ENCODE assay signal across 1 cellular context in genomic region chr2:55482186-55482945, GRCh38.
TF ChIP-seq lines count a peak whose summit lies in the region.

No MANE protein-coding gene starts in this region.

TF ChIP-seq in K562, 482 proteins besides CTCF, POLR2A, EP300 and RAD21 (continued from another document and continues in another):
- TF ChIP-seq ZBTB2 (IDR thresholded peaks at IDR 0.05) (no peak), CEBPZ (IDR thresholded peaks at IDR 0.05; ENCODE audit: borderline replicate concordance, low read depth, low read length) (no peak), FOXA1 (IDR thresholded peaks at IDR 0.05; ENCODE audit: borderline replicate concordance) (no peak), FOS (IDR thresholded peaks at IDR 0.05; ENCODE audit: extremely low read depth, insufficient read length) (no peak), ZNF586 (CRISPR knock-in tag; conservative IDR thresholded peaks at IDR 0.05) (no peak), CHD4 (IDR thresholded peaks at IDR 0.05; ENCODE audit: insufficient read depth, insufficient replicate concordance, low read depth, low read length, poor library complexity, severe bottlenecking) (no peak), SMARCA4 (IDR thresholded peaks at IDR 0.05) (0 out of 2 replicates have a peak, but pooled peaks have one; percentile 36), NCOA2 (IDR thresholded peaks at IDR 0.05; ENCODE audit: partially characterized antibody in 2 of 2) (no peak), NBN (IDR thresholded peaks at IDR 0.05; ENCODE audit: low read depth) (no peak), ATF1 (CRISPR knock-in tag; IDR thresholded peaks at IDR 0.05) (no peak), ATF1 (tag; IDR thresholded peaks at IDR 0.05) (no peak), KDM1A (IDR thresholded peaks at IDR 0.05) (peak; percentile 63 to 66; a peak in 3 of 4 replicates), HMGN3 (IDR thresholded peaks at IDR 0.05; ENCODE audit: borderline replicate concordance, extremely low read depth, insufficient read length, low read depth, low read length) (no peak), FOXP1 (CRISPR knock-in tag; IDR thresholded peaks at IDR 0.05) (no peak), ZNF696 (CRISPR knock-in tag; conservative IDR thresholded peaks at IDR 0.05) (no peak), MEIS2 (IDR thresholded peaks at IDR 0.05; ENCODE audit: partially characterized antibody) (no peak), SMC3 (conservative IDR thresholded peaks at IDR 0.05; ENCODE audit: insufficient read depth, low read depth, low read length) (no peak), NFIC (IDR thresholded peaks at IDR 0.05) (peak; percentile 51), NCOR1 (IDR thresholded peaks at IDR 0.05) (no peak), IRF1 (CRISPR knock-in tag; IDR thresholded peaks at IDR 0.05; ENCODE audit: borderline replicate concordance) (no peak), C11orf30 (IDR thresholded peaks at IDR 0.05; ENCODE audit: low read depth) (peak; percentile 14; the same call in 1 of the 2 replicates), RUNX1 (IDR thresholded peaks at IDR 0.05; ENCODE audit: low read depth) (no peak), ETS1 (conservative IDR thresholded peaks at IDR 0.05; ENCODE audit: control insufficient read depth, low read depth, low read length) (no peak), TCF7L2 (IDR thresholded peaks at IDR 0.05; ENCODE audit: low read depth, low read length) (no peak), DIDO1 (tag; IDR thresholded peaks at IDR 0.05; ENCODE audit: low read depth) (no peak), EGR1 (conservative IDR thresholded peaks at IDR 0.05) (no peak), NCOA1 (IDR thresholded peaks at IDR 0.05; ENCODE audit: low read depth) (no peak), SNAPC5 (CRISPR knock-in tag; IDR thresholded peaks at IDR 0.05) (no peak), ZBTB17 (CRISPR knock-in tag; IDR thresholded peaks at IDR 0.05) (no peak), RERE (CRISPR knock-in tag; IDR thresholded peaks at IDR 0.05; ENCODE audit: borderline replicate concordance) (no peak), RBFOX2 (IDR thresholded peaks at IDR 0.05; ENCODE audit: low read depth, low read length) (no peak), ARID1B (IDR thresholded peaks at IDR 0.05) (no peak), CHD7 (IDR thresholded peaks at IDR 0.05; ENCODE audit: low read depth, low read length) (no peak), SAP30 (IDR thresholded peaks at IDR 0.05; ENCODE audit: borderline replicate concordance, insufficient read depth, low read depth, low read length, poor library complexity, severe bottlenecking) (no peak), TAF7 (tag; IDR thresholded peaks at IDR 0.05) (no peak)
